Comparison of ENCODE assay signal across 16 cellular contexts in the genomic region with DNA sequence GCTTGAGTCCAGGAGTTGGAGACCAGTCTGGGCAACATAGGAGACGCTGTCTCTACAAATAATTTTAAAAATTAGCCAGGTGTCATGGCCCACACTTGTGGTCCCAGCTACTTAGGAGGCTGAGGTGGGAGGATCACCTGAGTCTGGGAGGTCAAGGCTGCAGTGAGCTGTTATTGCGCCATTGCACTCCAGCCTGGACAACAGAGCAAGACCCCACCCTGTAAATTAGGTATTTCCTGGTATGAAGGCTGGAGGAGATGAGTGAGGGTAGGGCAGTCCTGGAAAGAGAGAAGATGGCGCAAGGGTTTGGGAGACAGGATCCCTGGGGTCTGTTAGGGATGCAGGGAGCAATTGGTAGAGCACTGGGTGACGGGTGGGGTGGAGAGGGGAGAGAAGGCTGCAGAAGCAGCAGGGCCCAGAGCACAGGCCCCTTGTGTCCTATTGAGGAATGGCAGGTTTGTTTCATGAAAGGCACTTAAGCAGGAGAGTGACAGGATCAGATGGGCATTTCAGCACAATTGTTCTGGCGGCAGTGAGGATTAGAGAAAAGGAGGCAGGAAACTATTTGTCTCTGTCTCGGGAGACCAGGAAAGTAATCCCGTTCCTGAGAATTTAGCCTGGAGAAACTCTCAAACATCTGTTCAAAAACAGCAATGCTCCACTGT. TPM values are rescaled to one million over a fixed set of nuclear protein-coding genes. Genes with fewer than 3 reads are reported as not detected.
DNase-seq lines count a peak whose midpoint lies in the region; ATAC-seq and TF ChIP-seq lines count a peak whose summit lies in the region.
"Had no signal": no experiment of that assay in that cellular context is flagged by ENCODE, and none has a peak within 500 bp of the region (broad histone marks: within the 10 kb centered on the region; RNA-seq: fewer than 3 reads in every experiment).

No MANE protein-coding gene starts in this region.

- ATAC-seq in natural killer cell: no peak
- ATAC-seq: upper lobe of right lung had no signal

- H3K9me3 ChIP-seq in transverse colon: peaks cover 0 to 3% of the 10 kb centered on the region in 2 donors
- H3K9me3 ChIP-seq: ovary, upper lobe of right lung had no signal

- WGBS in transverse colon (ENCODE audit: low coverage in 1 of 2), 2 donors: 83 to 91% methylated on average over 7 of the region's 7 CpGs

- intact Hi-C loops in transverse colon (cut with DNase I; ENCODE audit: low total_unique reads): no loop called here
- intact Hi-C loops in natural killer cell (cut with micrococcal nuclease): no loop called here

- in situ Hi-C loops in transverse colon (cut with MboI; ENCODE audit: low pct_ligation_motif_present in 1 of 4, low pct_unique_long_range_greater_than_20kb in 1 of 4, low sequenced_read_pairs in 3 of 4) (no loop called here), GM13977 (cut with MboI; ENCODE audit: low pct_unique_long_range_greater_than_20kb, low sequenced_read_pairs, unreplicated experiment) (no loop called here)

- peaks cover 0 to 8% of the 10 kb centered on the region in 2 donors for H3K27me3 Mint-ChIP-seq in natural killer cell (ENCODE audit: low read depth in 2 of 2)
- H3K27me3 Mint-ChIP-seq: activated naive CD4-positive, alpha-beta T cell treated with anti-CD3 and anti-CD28 coated beads, Interleukin-2, amount 10 ng/mL, durations not matched to agents 7 days and 5 days had no signal

- H3K4me3 Mint-ChIP-seq in natural killer cell: no peak overlapping the region
- H3K4me3 Mint-ChIP-seq: activated naive CD4-positive, alpha-beta T cell treated with anti-CD3 and anti-CD28 coated beads, Interleukin-2, amount 10 ng/mL, durations not matched to agents 7 days and 5 days had no signal

- no peak for DNase-seq in AG10803 (ENCODE audit: low read depth)
- peak; percentile 5 for DNase-seq in HuH-7 (ENCODE audit: low spot score)
- peak; percentile 58 for DNase-seq in iPS-NIHi7 (ENCODE audit: extremely low spot score)
- DNase-seq in HuH-7.5 (ENCODE audit: low spot score): no peak
- no peak for DNase-seq in transverse colon
- DNase-seq in natural killer cell: no peak
- no peak for DNase-seq in GM13977 (ENCODE audit: low spot score)
- DNase-seq: activated naive CD4-positive, alpha-beta T cell treated with anti-CD3 and anti-CD28 coated beads, Interleukin-2, amount 10 ng/mL, durations not matched to agents 7 days and 5 days; erythroblast; GOT3; NCI-H510A; ovary; stimulated activated CD4-positive, alpha-beta T cell treated with anti-CD3 and anti-CD28 coated beads, Interleukin-15, amount 100 ng/mL, for 24 hours; T1000; upper lobe of right lung had no signal

- H3K27ac ChIP-seq in VCaP (no peak overlapping the region), transverse colon (no peak overlapping the region)
- H3K27ac ChIP-seq: ovary, upper lobe of right lung had no signal

- peaks cover 3% of the 10 kb centered on the region in 2 donors for H3K9me3 Mint-ChIP-seq in natural killer cell

- TF ChIP-seq EP300 in transverse colon (IDR thresholded peaks at IDR 0.05; ENCODE audit: low read depth): no peak

- TF ChIP-seq CTCF in AG10803 (conservative IDR thresholded peaks at IDR 0.05; ENCODE audit: low read length) (peak; percentile 13; the same call in 1 of the 2 replicates), VCaP (conservative IDR thresholded peaks at IDR 0.05) (0 out of 2 replicates have a peak, but pooled peaks have one; percentile 20), transverse colon (IDR thresholded peaks at IDR 0.05) (no peak), natural killer cell (IDR thresholded peaks at IDR 0.05) (no peak), GM13977 (IDR thresholded peaks at IDR 0.05; ENCODE audit: extremely low read depth, insufficient read depth, missing control alignments) (no peak)

- no peak overlapping the region for H3K27ac Mint-ChIP-seq in natural killer cell
- H3K27ac Mint-ChIP-seq: activated naive CD4-positive, alpha-beta T cell treated with anti-CD3 and anti-CD28 coated beads, Interleukin-2, amount 10 ng/mL, durations not matched to agents 7 days and 5 days had no signal

- H3K4me1 Mint-ChIP-seq in natural killer cell: no peaks in the 10 kb centered on the region
- H3K4me1 Mint-ChIP-seq: activated naive CD4-positive, alpha-beta T cell treated with anti-CD3 and anti-CD28 coated beads, Interleukin-2, amount 10 ng/mL, durations not matched to agents 7 days and 5 days had no signal

- no peak for TF ChIP-seq POLR2A in transverse colon (IDR thresholded peaks at IDR 0.05)

- H3K4me3 ChIP-seq in AG10803 (ENCODE audit: low read length) (no peak overlapping the region), transverse colon (no peak overlapping the region)
- H3K4me3 ChIP-seq: ovary, upper lobe of right lung had no signal

- H3K27me3 ChIP-seq in transverse colon: no peaks in the 10 kb centered on the region
- H3K27me3 ChIP-seq: ovary, upper lobe of right lung had no signal

- no peaks in the 10 kb centered on the region for H3K4me1 ChIP-seq in transverse colon
- H3K4me1 ChIP-seq: upper lobe of right lung had no signal

- no peaks in the 10 kb centered on the region for H3K36me3 ChIP-seq in transverse colon
- H3K36me3 ChIP-seq: ovary, upper lobe of right lung had no signal

- H3K36me3 Mint-ChIP-seq in natural killer cell: peaks cover 7% of the 10 kb centered on the region
- H3K36me3 Mint-ChIP-seq: activated naive CD4-positive, alpha-beta T cell treated with anti-CD3 and anti-CD28 coated beads, Interleukin-2, amount 10 ng/mL, durations not matched to agents 7 days and 5 days had no signal

RNA-seq across cellular contexts. Expression of gene KTN1, which starts 47.2 kb away (rescaled TPM):
- total RNA-seq in transverse colon (100 to 1,000 TPM; 101 to 279 (median 129) TPM), natural killer cell (10 to 100 TPM; 63.1 to 96.7 (median 72.8) TPM)

Comparison
In these comparisons a context has a peak if more than half of its experiments do, and no peak if none do; other contexts are left out.
1. DNase-seq: peak in HuH-7 (single experiment) and iPS-NIHi7 (single experiment); none in AG10803 (single experiment), HuH-7.5 (single experiment), transverse colon (single experiment), natural killer cell (single experiment) and GM13977 (single experiment).
2. CTCF ChIP-seq: peak in AG10803 (single experiment) and VCaP (single experiment); none in transverse colon (0 of 5), natural killer cell (single experiment) and GM13977 (single experiment).